Comparison of ENCODE assay signal across 8 cellular contexts in the genomic region with DNA sequence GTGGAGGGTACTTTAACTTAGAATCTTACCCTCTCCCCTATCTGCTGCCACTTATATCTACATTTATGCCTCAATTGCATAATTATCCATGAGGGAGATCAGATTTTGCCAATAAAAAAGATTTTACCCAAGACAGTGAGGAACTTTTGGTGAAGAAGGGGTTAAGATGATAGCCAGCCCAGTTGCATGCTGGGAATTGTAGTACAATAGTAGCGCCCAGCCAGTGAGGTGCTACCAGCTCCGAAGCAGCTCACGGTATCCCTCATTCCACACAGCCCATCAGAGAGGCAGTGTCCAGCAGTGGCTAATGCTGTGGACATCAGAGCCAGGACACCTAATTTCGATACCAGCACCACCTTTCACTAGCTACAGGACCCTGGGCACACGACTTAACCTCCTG. TPM values are rescaled to one million over a fixed set of nuclear protein-coding genes. Genes with fewer than 3 reads are reported as not detected.
DNase-seq lines count a peak whose midpoint lies in the region; ATAC-seq and TF ChIP-seq lines count a peak whose summit lies in the region.

No MANE protein-coding gene starts in this region.

- 2 to 3% methylated on average over 5 of the region's 5 CpGs for WGBS in tibial nerve, 2 donors

- no peak overlapping the region for H3K27ac ChIP-seq in CD4-positive, alpha-beta memory T cell (ENCODE audit: low read depth, low read length)
- peak overlapping the region in 2 of 4 donors; percentile 58 to 79 for H3K27ac ChIP-seq in tibial nerve

- TF ChIP-seq CTCF in chondrocyte (IDR thresholded peaks at IDR 0.05) (no peak), mesothelial cell of epicardium (IDR thresholded peaks at IDR 0.05; ENCODE audit: unreplicated experiment) (no peak), tibial nerve (IDR thresholded peaks at IDR 0.05) (no peak)

- POLR2A ChIA-PET in CD4-positive, alpha-beta memory T cell (lab: Charles Lee; ENCODE audit: partially characterized antibody): no interaction called here

- TF ChIP-seq POLR2A in tibial nerve (IDR thresholded peaks at IDR 0.05): no peak

- H3K4me3 Mint-ChIP-seq in CD4-positive, alpha-beta memory T cell: peak overlapping the region in 7 of 8 donors; percentile 10 to 77 (median 56)
- H3K4me3 Mint-ChIP-seq in IgD-negative memory B cell: peak overlapping the region in 3 of 4 donors; percentile 71 to 80 (median 77)
- H3K4me3 Mint-ChIP-seq in chondrocyte (ENCODE audit: unreplicated experiment): peak overlapping the region; percentile 38
- H3K4me3 Mint-ChIP-seq in mesothelial cell of epicardium: peak overlapping the region; percentile 32

- CTCF ChIA-PET in CD4-positive, alpha-beta memory T cell (lab: Charles Lee; ENCODE audit: partially characterized antibody): no interaction called here

- H3K36me3 ChIP-seq in CD4-positive, alpha-beta memory T cell (ENCODE audit: insufficient read depth, low read length): no peaks in the 10 kb centered on the region
- H3K36me3 ChIP-seq in tibial nerve: no peaks in the 10 kb centered on the region

- no peaks in the 10 kb centered on the region for H3K9me3 ChIP-seq in CD4-positive, alpha-beta memory T cell (ENCODE audit: control insufficient read depth in 1 of 2, low read length in 2 of 2)
- no peaks in the 10 kb centered on the region for H3K9me3 ChIP-seq in tibial nerve

- ATAC-seq in GM19324 (IDR thresholded peaks at IDR 0.05; ENCODE audit: low FRiP score, unreplicated experiment): no peak

- H3K4me1 Mint-ChIP-seq in CD4-positive, alpha-beta memory T cell: peaks cover 5 to 11% (median 8%) of the 10 kb centered on the region in 4 donors
- H3K4me1 Mint-ChIP-seq in IgD-negative memory B cell (peaks cover 5 to 9% (median 7%) of the 10 kb centered on the region in 3 donors), chondrocyte (ENCODE audit: low read depth) (peaks cover 55% of the 10 kb centered on the region), mesothelial cell of epicardium (peaks cover 13% of the 10 kb centered on the region)

- H3K36me3 Mint-ChIP-seq in CD4-positive, alpha-beta memory T cell: no peaks in the 10 kb centered on the region
- H3K36me3 Mint-ChIP-seq in IgD-negative memory B cell (no peaks in the 10 kb centered on the region), chondrocyte (ENCODE audit: low read depth) (no peaks in the 10 kb centered on the region), mesothelial cell of epicardium (no peaks in the 10 kb centered on the region)

- no peaks in the 10 kb centered on the region for H3K9me3 Mint-ChIP-seq in CD4-positive, alpha-beta memory T cell
- H3K9me3 Mint-ChIP-seq in IgD-negative memory B cell: peaks cover 0 to 1% (median 0%) of the 10 kb centered on the region in 3 donors
- H3K9me3 Mint-ChIP-seq in chondrocyte (ENCODE audit: low read depth): no peaks in the 10 kb centered on the region
- no peaks in the 10 kb centered on the region for H3K9me3 Mint-ChIP-seq in mesothelial cell of epicardium

- no peak overlapping the region for H3K4me3 ChIP-seq in CD4-positive, alpha-beta memory T cell (ENCODE audit: low read length in 2 of 2)
- peak overlapping the region in 2 of 4 donors; percentile 13 to 37 for H3K4me3 ChIP-seq in tibial nerve

- intact Hi-C loops in CD4-positive, alpha-beta memory T cell (cut with micrococcal nuclease): no loop called here

- no peak for TF ChIP-seq EP300 in tibial nerve (IDR thresholded peaks at IDR 0.05)

- peak in 3 of 5 donors; percentile 9 to 13 (median 9) for DNase-seq in CD4-positive, alpha-beta memory T cell
- no peak for DNase-seq in chondrocyte (ENCODE audit: low spot score)
- no peak for DNase-seq in mesothelial cell of epicardium (ENCODE audit: low spot score in 2 of 2, unreplicated experiment in 2 of 2)
- DNase-seq in NCI-H2196 treated with DMSO at 0.1 percent for 48 hours (lab: John Stamatoyannopoulos, UW; ENCODE audit: unreplicated experiment): no peak
- DNase-seq in tibial nerve (ENCODE audit: low spot score in 2 of 2): no peak
- no peak for DNase-seq in NCI-H446 treated with DMSO at 0.1 percent for 48 hours (lab: John Stamatoyannopoulos, UW)

- peaks cover 7% of the 10 kb centered on the region for H3K4me1 ChIP-seq in CD4-positive, alpha-beta memory T cell (ENCODE audit: insufficient read depth, low read length)
- peaks cover 0 to 70% (median 13%) of the 10 kb centered on the region in 4 donors for H3K4me1 ChIP-seq in tibial nerve

- H3K27me3 ChIP-seq in CD4-positive, alpha-beta memory T cell (ENCODE audit: insufficient read depth, low read length): no peaks in the 10 kb centered on the region
- no peaks in the 10 kb centered on the region for H3K27me3 ChIP-seq in tibial nerve

- no peak overlapping the region for H3K27ac Mint-ChIP-seq in CD4-positive, alpha-beta memory T cell
- H3K27ac Mint-ChIP-seq in IgD-negative memory B cell: no peak overlapping the region
- H3K27ac Mint-ChIP-seq in chondrocyte (ENCODE audit: unreplicated experiment): no peak overlapping the region
- no peak overlapping the region for H3K27ac Mint-ChIP-seq in mesothelial cell of epicardium

- peaks cover 8 to 15% of the 10 kb centered on the region in 2 donors for H3K27me3 Mint-ChIP-seq in CD4-positive, alpha-beta memory T cell
- H3K27me3 Mint-ChIP-seq in IgD-negative memory B cell: peaks cover 3% of the 10 kb centered on the region
- peaks cover 2% of the 10 kb centered on the region for H3K27me3 Mint-ChIP-seq in chondrocyte (ENCODE audit: low read depth)
- H3K27me3 Mint-ChIP-seq in mesothelial cell of epicardium (ENCODE audit: low read depth): peaks cover 17% of the 10 kb centered on the region

RNA-seq across cellular contexts. Expression of a gene that starts 5.9 kb away (rescaled TPM):
- total RNA-seq in CD4-positive, alpha-beta memory T cell: not detected
- polyA plus RNA-seq in CD4-positive, alpha-beta memory T cell: not detected
- polyA plus RNA-seq in IgD-negative memory B cell: not detected
- total RNA-seq in chondrocyte (0.27 to 2.3 TPM (median 2.1 TPM) in 3 replicates), mesothelial cell of epicardium (0.13 to 0.59 TPM in 2 of 3 replicates, not detected in the other), tibial nerve (10 to 100 TPM in 2 of 4 donors, 1 to 10 TPM in 2; 8.4 to 21.0 (median 14.1) TPM)

RNA-seq across cellular contexts. Expression of a gene that starts 49.4 kb away (rescaled TPM):
- 10 to 100 TPM; 21.6 to 32.5 TPM for total RNA-seq in CD4-positive, alpha-beta memory T cell
- 1 to 10 TPM; 7.1 to 8.6 TPM for polyA plus RNA-seq in CD4-positive, alpha-beta memory T cell
- polyA plus RNA-seq in IgD-negative memory B cell: 5.9 TPM
- total RNA-seq in chondrocyte (11.8 to 15.2 TPM (median 13.2 TPM) in 3 replicates), mesothelial cell of epicardium (23.4 to 27.0 TPM (median 24.2 TPM) in 3 replicates), tibial nerve (10 to 100 TPM; 14.1 to 25.5 (median 16.1) TPM)

Comparison
In these comparisons a context has a peak if more than half of its experiments do, and no peak if none do; other contexts are left out.
1. DNase-seq: peak in CD4-positive, alpha-beta memory T cell (3 of 5); none in chondrocyte (single experiment), mesothelial cell of epicardium (0 of 2), NCI-H2196 treated with DMSO at 0.1 percent for 48 hours (single experiment), tibial nerve (0 of 2) and NCI-H446 treated with DMSO at 0.1 percent for 48 hours (single experiment).
2. Peak in every context shown above with its lines, with median percentiles within 50 percentile points of each other: H3K4me3 Mint-ChIP-seq.